21 cellular contexts compared by ENCODE assay signal in genomic region chr22:37728620-37729019, GRCh38. TPM values are rescaled to one million over a fixed set of nuclear protein-coding genes. Genes with fewer than 3 reads are reported as not detected.
A peak's percentile ranks its signal among the peaks of the same experiment; 100 is the strongest.
DNase-seq lines count a peak whose midpoint lies in the region; ATAC-seq, FAIRE-seq and TF ChIP-seq lines count a peak whose summit lies in the region.
"Had no signal": no experiment of that assay in that cellular context is flagged by ENCODE, and none has a peak within 500 bp of the region (broad histone marks: within the 10 kb centered on the region; RNA-seq: fewer than 3 reads in every experiment).

No MANE protein-coding gene starts in this region.

- H3K36me3 Mint-ChIP-seq in CD14-positive monocyte = peaks cover 3 to 18% of the 10 kb centered on the region in 2 donors

- no peak overlapping the region for H3K4me3 Mint-ChIP-seq in CD14-positive monocyte
- H3K4me3 Mint-ChIP-seq: CD8-positive, alpha-beta T cell; central memory CD8-positive, alpha-beta T cell; T-helper 1 cell treated with Interleukin-12 subunit alpha and Interleukin-12 subunit beta and Interleukin-4 antibody, amounts not matched to agents 30 μg/mL and 1 μg/mL, for 36 hours had no signal

- no peak overlapping the region for H3K4me2 ChIP-seq in K562 (ENCODE audit: insufficient read depth, low read length)

- no peak for TF ChIP-seq CTCF in CD14-positive monocyte (IDR thresholded peaks at IDR 0.05)
- no peak for TF ChIP-seq CTCF in K562 (IDR thresholded peaks at IDR 0.05 in 2 of 3, conservative IDR thresholded peaks at IDR 0.05 in 1 of 3; ENCODE audit: insufficient read depth in 2 of 3, low read depth in 1 of 3, low read length in 3 of 3)
- no peak for TF ChIP-seq CTCF in stomach (IDR thresholded peaks at IDR 0.05)

- H2AFZ ChIP-seq in K562 (ENCODE audit: low read depth, low read length) = peak overlapping the region; percentile 44; the same call in 1 of the 2 replicates

- H3K79me2 ChIP-seq in K562 (ENCODE audit: control insufficient read depth, insufficient read depth, low read length) = no peaks in the 10 kb centered on the region

- no peak for TF ChIP-seq EP300 in K562 (IDR thresholded peaks at IDR 0.05; ENCODE audit: low read length)
- TF ChIP-seq EP300 in stomach (IDR thresholded peaks at IDR 0.05) = no peak

- 83% methylated on average over 1 of the region's 1 CpG for WGBS in K562 (ENCODE audit: insufficient coverage, low coverage, missing lambda C conversion rate)
- 95% methylated on average over 1 of the region's 1 CpG for WGBS in right cardiac atrium
- 96 to 100% (median 100%) methylated on average over 1 of the region's 1 CpG for WGBS in stomach, 5 donors

- peaks cover 0 to 5% (median 0%) of the 10 kb centered on the region in 3 donors for H3K27me3 Mint-ChIP-seq in CD14-positive monocyte (ENCODE audit: low read depth in 3 of 3)
- H3K27me3 Mint-ChIP-seq: central memory CD8-positive, alpha-beta T cell had no signal

- ATAC-seq in K562 (peak; percentile 38; the same call in 2 of the 3 replicates), right cardiac atrium (peak; percentile 28 to 34), GM18502 (IDR thresholded peaks at IDR 0.05; ENCODE audit: poor library complexity, unreplicated experiment) (no peak), GM19023 (IDR thresholded peaks at IDR 0.05; ENCODE audit: unreplicated experiment) (no peak)
- ATAC-seq: CD8-positive, alpha-beta T cell; GM12878 had no signal

- in situ Hi-C loops in K562 (cut with MboI) = no loop called here

- intact Hi-C loops in CD14-positive monocyte (cut with micrococcal nuclease) (no loop called here), K562 (cut with micrococcal nuclease) (no loop called here), right cardiac atrium (cut with DNase I) (no loop called here), stomach (cut with DNase I; ENCODE audit: low total_unique reads) (no loop called here)

- peaks cover 9 to 12% of the 10 kb centered on the region in 2 experiments; a peak in 3 of 5 replicates for H3K4me1 ChIP-seq in K562 (replicated peaks in 1 of 2; ENCODE audit: control insufficient read depth in 2 of 2, insufficient read depth in 2 of 2, low read length in 2 of 2)
- H3K4me1 ChIP-seq in right cardiac atrium (ENCODE audit: control insufficient read depth, insufficient read depth, low read length) = no peaks in the 10 kb centered on the region
- peaks cover 21 to 61% (median 37%) of the 10 kb centered on the region in 4 donors for H3K4me1 ChIP-seq in stomach
- H3K4me1 ChIP-seq: SJCRH30 had no signal

- TF ChIP-seq POLR2A in K562 (conservative IDR thresholded peaks at IDR 0.05) (no peak), stomach (IDR thresholded peaks at IDR 0.05) (no peak)

- FAIRE-seq in K562 (lab: Jason Lieb, UNC) = no peak
- FAIRE-seq: GM12878, GM19239, H1 had no signal

- H3K27me3 ChIP-seq in K562 (ENCODE audit: control insufficient read depth in 2 of 2, insufficient read depth in 2 of 2, low read length in 2 of 2) (peaks cover 4 to 15% of the 10 kb centered on the region in 2 experiments; a peak in 3 of 5 replicates), right cardiac atrium (ENCODE audit: control insufficient read depth, insufficient read depth) (no peaks in the 10 kb centered on the region), stomach (no peaks in the 10 kb centered on the region)
- H3K27me3 ChIP-seq: SJCRH30, testis had no signal

- H3K36me3 ChIP-seq in K562 (ENCODE audit: control insufficient read depth, insufficient read depth, low read length) = no peaks in the 10 kb centered on the region
- peaks cover 0 to under 1% (median 0%) of the 10 kb centered on the region in 4 donors for H3K36me3 ChIP-seq in stomach
- H3K36me3 ChIP-seq: SJCRH30 had no signal

- peak overlapping the region; percentile 72 to 90 (median 83) for H3K27ac Mint-ChIP-seq in CD14-positive monocyte
- H3K27ac Mint-ChIP-seq: CD8-positive, alpha-beta T cell; T-helper 1 cell treated with Interleukin-12 subunit alpha and Interleukin-12 subunit beta and Interleukin-4 antibody, amounts not matched to agents 30 μg/mL and 1 μg/mL, for 36 hours had no signal

- peaks cover 54% of the 10 kb centered on the region for H3K4me1 Mint-ChIP-seq in CD14-positive monocyte
- H3K4me1 Mint-ChIP-seq: central memory CD8-positive, alpha-beta T cell had no signal

- H3K27ac ChIP-seq in K562 (ENCODE audit: extremely low read depth, low read depth, low read length) = no peak overlapping the region
- H3K27ac ChIP-seq in right cardiac atrium (ENCODE audit: low read length) = peak overlapping the region; percentile 81
- H3K27ac ChIP-seq in stomach = peak overlapping the region in 4 of 5 donors; percentile 60 to 81 (median 70)
- H3K27ac ChIP-seq: SJCRH30 had no signal

- TF ChIP-seq RAD21 in K562 (CRISPR knock-in tag; conservative IDR thresholded peaks at IDR 0.05 in 1 of 2, IDR thresholded peaks at IDR 0.05 in 1 of 2) = no peak

- H3K9me1 ChIP-seq in K562 (ENCODE audit: control insufficient read depth, insufficient read depth, low read length) = no peaks in the 10 kb centered on the region

- no peaks in the 10 kb centered on the region for H4K20me1 ChIP-seq in K562 (replicated peaks; ENCODE audit: control insufficient read depth, insufficient read depth, low read length)

- H3K4me3 ChIP-seq in K562 = no peak overlapping the region
- no peak overlapping the region for H3K4me3 ChIP-seq in right cardiac atrium (ENCODE audit: low read length)
- H3K4me3 ChIP-seq in stomach = no peak overlapping the region
- H3K4me3 ChIP-seq: GM12878, SJCRH30, testis had no signal

- H3K9me3 Mint-ChIP-seq in CD14-positive monocyte = peaks cover 0 to 10% (median 5%) of the 10 kb centered on the region in 7 donors
- H3K9me3 Mint-ChIP-seq: CD8-positive, alpha-beta T cell; central memory CD8-positive, alpha-beta T cell; T-helper 1 cell treated with Interleukin-12 subunit alpha and Interleukin-12 subunit beta and Interleukin-4 antibody, amounts not matched to agents 30 μg/mL and 1 μg/mL, for 36 hours had no signal

- CTCF ChIA-PET in K562 (lab: Yijun Ruan, JAX; ENCODE audit: low intra/inter-chr PET ratio) = no interaction called here

- POLR2A ChIA-PET in K562 (lab: Yijun Ruan, JAX) = interaction anchor here (0.6 kb wide), 2 partner anchors 276 to 380 kb away, joined by 3 read pairs; no protein-coding TSS in a partner anchor

- no peak overlapping the region for H3K9ac ChIP-seq in K562 (ENCODE audit: insufficient read depth in 1 of 2, low read depth in 2 of 2, low read length in 2 of 2)

- DNase-seq in CD14-positive monocyte (ENCODE audit: low spot score) (no peak), K562 (ENCODE audit: extremely low read depth in 1 of 4, low spot score in 3 of 4) (no peak), right cardiac atrium (no peak), stomach (no peak), NCI-H345 treated with DMSO at 0.1 percent for 48 hours (lab: John Stamatoyannopoulos, UW; ENCODE audit: unreplicated experiment) (no peak), iPS-NIHi7 (ENCODE audit: extremely low spot score) (no peak)
- DNase-seq: activated CD4-positive, alpha-beta T cell treated with anti-CD3 and anti-CD28 coated beads, Interleukin-2, amount 50 U/mL, for 1 hour; activated CD8-positive, alpha-beta memory T cell treated with anti-CD3 and anti-CD28 coated beads, Interleukin-2, amount 50 U/mL, for 48 hours; CD8-positive, alpha-beta T cell; NCI-H1048; NCI-H1930; NCI-H345; SJCRH30 had no signal

- BruUV-seq in K562 (replicated peaks; lab: Mats Ljungman, UMichigan) = no TSS peak

- H3K9me3 ChIP-seq in K562 (replicated peaks; ENCODE audit: control insufficient read depth, insufficient read depth, low read depth, low read length) = no peaks in the 10 kb centered on the region
- no peaks in the 10 kb centered on the region for H3K9me3 ChIP-seq in right cardiac atrium (ENCODE audit: control insufficient read depth, low read length)
- H3K9me3 ChIP-seq in stomach = no peaks in the 10 kb centered on the region
- H3K9me3 ChIP-seq: SJCRH30, testis had no signal

RNA-seq across cellular contexts. Expression of gene TRIOBP, which starts 31.8 kb away (rescaled TPM):
- polyA plus RNA-seq in CD14-positive monocyte = 10 to 100 TPM; 43.0 to 46.6 TPM
- 9.1 and 30.1 TPM in 2 replicates for total RNA-seq in K562 (2011; cell fraction: chromatin; rRNA removed; ENCODE audit: low replicate concordance)
- total RNA-seq in K562 (2011; cell fraction: nucleolus; rRNA removed) = 16.3 and 16.6 TPM in 2 replicates
- 9.3 and 13.8 TPM in 2 replicates for total RNA-seq in K562 (2011; cell fraction: nucleoplasm; rRNA removed)
- 9.4 and 11.9 TPM in 2 replicates for total RNA-seq in K562 (2014; rRNA removed)
- total RNA-seq in K562 (2014; rRNA removed; fragmentation: Illumina TruSeq; extraction: Trizol) = 2.9 and 3.3 TPM in 2 replicates
- 4.0 and 4.6 TPM in 2 replicates for total RNA-seq in K562 (2015; rRNA removed; fragmentation: Illumina TruSeq; extraction: Trizol)
- total RNA-seq in K562 (2021) = 9.9 and 11.0 TPM in 2 replicates
- polyA plus RNA-seq in K562 (2011; rRNA removed) = 6.7 and 9.9 TPM in 2 replicates
- polyA plus RNA-seq in K562 (2011; cell fraction: cytosol; rRNA removed) = 6.9 and 10.9 TPM in 2 replicates
- polyA plus RNA-seq in K562 (2011; cell fraction: nucleus; rRNA removed) = 18.4 and 22.5 TPM in 2 replicates
- polyA plus RNA-seq in K562 (2012) = 6.7 and 16.8 TPM in 2 replicates
- polyA plus RNA-seq in K562 (2014; fragmentation: Illumina TruSeq; extraction: Trizol) = 5.5 and 6.6 TPM in 2 replicates
- under 1 TPM; 0.24 TPM for polyA plus RNA-seq in K562 (2014; fragmentation: Nextera tagmentation; extraction: Ambion mirVana)
- 13.2 and 13.8 TPM in 2 replicates for polyA plus RNA-seq in K562 (2014; rRNA removed)
- 7.9 and 10.8 TPM in 2 replicates for polyA minus RNA-seq in K562 (2011; rRNA and poly(A)+ RNA removed)
- polyA minus RNA-seq in K562 (2011; cell fraction: cytosol; rRNA and poly(A)+ RNA removed) = 3.1 and 3.9 TPM in 2 replicates
- 5.8 and 8.2 TPM in 2 replicates for polyA minus RNA-seq in K562 (2011; cell fraction: nucleus; rRNA and poly(A)+ RNA removed)
- 100 to 1,000 TPM in 1 of 4 donors, 10 to 100 TPM in 3; 84.8 to 105 (median 92.5) TPM for total RNA-seq in right cardiac atrium
- polyA plus RNA-seq in right cardiac atrium = 82.1 TPM
- 100 to 1,000 TPM in 2 of 5 donors, 10 to 100 TPM in 3; 70.0 to 355 (median 90.6) TPM for total RNA-seq in stomach
- polyA plus RNA-seq in stomach = 10 to 100 TPM; 30.6 to 87.8 (median 70.2) TPM

RNA-seq across cellular contexts. Expression of gene NOL12, which starts 42.5 kb away (rescaled TPM):
- 10 to 100 TPM; 47.3 to 49.2 TPM for polyA plus RNA-seq in CD14-positive monocyte
- 24.1 and 61.4 TPM in 2 replicates for total RNA-seq in K562 (2011; cell fraction: chromatin; rRNA removed; ENCODE audit: low replicate concordance)
- total RNA-seq in K562 (2011; cell fraction: nucleolus; rRNA removed) = 43.3 and 44.0 TPM in 2 replicates
- total RNA-seq in K562 (2011; cell fraction: nucleoplasm; rRNA removed) = 30.8 and 31.2 TPM in 2 replicates
- total RNA-seq in K562 (2014; rRNA removed) = 40.9 and 42.2 TPM in 2 replicates
- 8.4 and 13.9 TPM in 2 replicates for total RNA-seq in K562 (2014; rRNA removed; fragmentation: Illumina TruSeq; extraction: Trizol)
- total RNA-seq in K562 (2015; rRNA removed; fragmentation: Illumina TruSeq; extraction: Trizol) = 29.1 and 33.7 TPM in 2 replicates
- total RNA-seq in K562 (2021) = 26.8 and 28.5 TPM in 2 replicates
- 17.2 and 19.8 TPM in 2 replicates for polyA plus RNA-seq in K562 (2011; rRNA removed)
- 19.6 and 24.7 TPM in 2 replicates for polyA plus RNA-seq in K562 (2011; cell fraction: cytosol; rRNA removed)
- polyA plus RNA-seq in K562 (2011; cell fraction: nucleus; rRNA removed) = 38.3 and 48.3 TPM in 2 replicates
- polyA plus RNA-seq in K562 (2012) = 25.1 and 27.1 TPM in 2 replicates
- 33.6 and 34.3 TPM in 2 replicates for polyA plus RNA-seq in K562 (2014; fragmentation: Illumina TruSeq; extraction: Trizol)
- 10 to 100 TPM in 1 of 2 experiments, 1 to 10 TPM in 1; 2.8 to 10.5 TPM for polyA plus RNA-seq in K562 (2014; fragmentation: Nextera tagmentation; extraction: Ambion mirVana)
- 40.8 and 41.4 TPM in 2 replicates for polyA plus RNA-seq in K562 (2014; rRNA removed)
- polyA minus RNA-seq in K562 (2011; rRNA and poly(A)+ RNA removed) = 7.3 and 8.8 TPM in 2 replicates
- 8.7 and 12.7 TPM in 2 replicates for polyA minus RNA-seq in K562 (2011; cell fraction: cytosol; rRNA and poly(A)+ RNA removed)
- 7.2 and 10.0 TPM in 2 replicates for polyA minus RNA-seq in K562 (2011; cell fraction: nucleus; rRNA and poly(A)+ RNA removed)
- 10 to 100 TPM; 13.5 to 16.4 (median 14.4) TPM for total RNA-seq in right cardiac atrium
- polyA plus RNA-seq in right cardiac atrium = 16.3 TPM
- 10 to 100 TPM in 4 of 5 donors, 1 to 10 TPM in 1; 9.3 to 64.6 (median 41.5) TPM for total RNA-seq in stomach
- 10 to 100 TPM; 26.6 to 35.4 (median 35.2) TPM for polyA plus RNA-seq in stomach

RNA-seq across cellular contexts. Expression of gene LGALS1, which starts 53.2 kb away (rescaled TPM):
- polyA plus RNA-seq in CD14-positive monocyte = 1,000 to 10,000 TPM; 1,719 to 1,844 TPM
- 14.2 and 41.4 TPM in 2 replicates for total RNA-seq in K562 (2011; cell fraction: chromatin; rRNA removed; ENCODE audit: low replicate concordance)
- 152 and 183 TPM in 2 replicates for total RNA-seq in K562 (2011; cell fraction: nucleolus; rRNA removed)
- 99.6 and 131 TPM in 2 replicates for total RNA-seq in K562 (2011; cell fraction: nucleoplasm; rRNA removed)
- 373 and 487 TPM in 2 replicates for total RNA-seq in K562 (2014; rRNA removed)
- total RNA-seq in K562 (2014; rRNA removed; fragmentation: Illumina TruSeq; extraction: Trizol) = 94.3 and 160 TPM in 2 replicates
- 455 and 466 TPM in 2 replicates for total RNA-seq in K562 (2015; rRNA removed; fragmentation: Illumina TruSeq; extraction: Trizol)
- 330 and 373 TPM in 2 replicates for total RNA-seq in K562 (2021)
- 800 and 995 TPM in 2 replicates for polyA plus RNA-seq in K562 (2011; rRNA removed)
- polyA plus RNA-seq in K562 (2011; cell fraction: cytosol; rRNA removed) = 1,618 and 2,500 TPM in 2 replicates
- polyA plus RNA-seq in K562 (2011; cell fraction: nucleus; rRNA removed) = 492 and 635 TPM in 2 replicates
- polyA plus RNA-seq in K562 (2012) = 1,292 and 1,616 TPM in 2 replicates
- polyA plus RNA-seq in K562 (2014; fragmentation: Illumina TruSeq; extraction: Trizol) = 189 and 298 TPM in 2 replicates
- polyA plus RNA-seq in K562 (2014; fragmentation: Nextera tagmentation; extraction: Ambion mirVana) = 100 to 1,000 TPM; 240 to 301 TPM
- polyA plus RNA-seq in K562 (2014; rRNA removed) = 474 and 680 TPM in 2 replicates
- polyA minus RNA-seq in K562 (2011; rRNA and poly(A)+ RNA removed) = 187 and 354 TPM in 2 replicates
- polyA minus RNA-seq in K562 (2011; cell fraction: cytosol; rRNA and poly(A)+ RNA removed) = 194 and 200 TPM in 2 replicates
- polyA minus RNA-seq in K562 (2011; cell fraction: nucleus; rRNA and poly(A)+ RNA removed) = 64.1 and 86.9 TPM in 2 replicates
- 100 to 1,000 TPM; 438 to 693 (median 551) TPM for total RNA-seq in right cardiac atrium
- polyA plus RNA-seq in right cardiac atrium = 1,338 TPM
- total RNA-seq in stomach = 100 to 1,000 TPM; 235 to 490 (median 312) TPM
- 1,000 to 10,000 TPM in 1 of 3 donors, 100 to 1,000 TPM in 2; 596 to 1,435 (median 703) TPM for polyA plus RNA-seq in stomach

Comparison
In these comparisons a context has a peak if more than half of its experiments do, and no peak if none do; other contexts are left out.
1. ATAC-seq: peak in K562 (single experiment) and right cardiac atrium (2 of 2); none in GM18502 (single experiment) and GM19023 (single experiment).